In genomic region chr13:44293354-44293753, GRCh38 we compare ENCODE assay signal across 12 cellular contexts.
A peak's percentile ranks its signal among the peaks of the same experiment; 100 is the strongest.
DNase-seq lines count a peak whose midpoint lies in the region; ATAC-seq and TF ChIP-seq lines count a peak whose summit lies in the region.
"Had no signal": no experiment of that assay in that cellular context is flagged by ENCODE, and none has a peak within 500 bp of the region (broad histone marks: within the 10 kb centered on the region; RNA-seq: fewer than 3 reads in every experiment).

No MANE protein-coding gene starts in this region.

- H3K4me3 ChIP-seq in muscle layer of colon (ENCODE audit: low read depth in 1 of 2, low read length in 2 of 2) (peak overlapping the region in 1 of 2 donors; percentile 10), aorta (ENCODE audit: low read length in 2 of 2) (no peak overlapping the region)

- H3K4me1 ChIP-seq in muscle layer of colon (ENCODE audit: insufficient read depth, low read length) (peaks cover 39% of the 10 kb centered on the region), aorta (ENCODE audit: control insufficient read depth in 1 of 2, insufficient read depth in 2 of 2, low read length in 2 of 2) (no peaks in the 10 kb centered on the region)

- H3K36me3 ChIP-seq in muscle layer of colon (ENCODE audit: insufficient read depth, low read length) = no peaks in the 10 kb centered on the region
- no peaks in the 10 kb centered on the region for H3K36me3 ChIP-seq in aorta (ENCODE audit: control insufficient read depth in 1 of 2, insufficient read depth in 2 of 2, low read length in 1 of 2)

- POLR2A ChIA-PET in WTC11 (lab: Charles Lee) = no interaction called here

- 49 to 56% methylated on average over 7 of the region's 7 CpGs for WGBS in aorta, 2 donors

- TF ChIP-seq CTCF in natural killer cell (IDR thresholded peaks at IDR 0.05) (no peak), brain (conservative IDR thresholded peaks at IDR 0.05) (no peak), WTC11 (IDR thresholded peaks at IDR 0.05) (no peak), mesothelial cell of epicardium (IDR thresholded peaks at IDR 0.05; ENCODE audit: unreplicated experiment) (no peak)

- no peaks in the 10 kb centered on the region for H3K27me3 ChIP-seq in muscle layer of colon (ENCODE audit: control insufficient read depth in 1 of 2, insufficient read depth in 2 of 2, low read length in 2 of 2)
- no peaks in the 10 kb centered on the region for H3K27me3 ChIP-seq in aorta (ENCODE audit: control insufficient read depth in 1 of 2, insufficient read depth in 2 of 2, low read length in 1 of 2)

- H3K27me3 Mint-ChIP-seq in natural killer cell treated with Interleukin-12 subunit alpha and Interleukin-12 subunit beta and Interleukin-15 and Interleukin-18, amount 100 ng/mL, for 72 hours = peaks cover 13% of the 10 kb centered on the region in 2 donors
- H3K27me3 Mint-ChIP-seq in natural killer cell (ENCODE audit: low read depth in 2 of 2) = peaks cover 14 to 26% of the 10 kb centered on the region in 2 donors
- peaks cover 5% of the 10 kb centered on the region for H3K27me3 Mint-ChIP-seq in brain
- no peaks in the 10 kb centered on the region for H3K27me3 Mint-ChIP-seq in WTC11 (ENCODE audit: low read depth)
- peaks cover 30% of the 10 kb centered on the region for H3K27me3 Mint-ChIP-seq in mesothelial cell of epicardium (ENCODE audit: low read depth)

- ATAC-seq in natural killer cell treated with Interleukin-12 subunit alpha and Interleukin-12 subunit beta and Interleukin-15 and Interleukin-18, amount 100 ng/mL, for 72 hours = no peak
- no peak for ATAC-seq in natural killer cell
- no peak for ATAC-seq in aorta (ENCODE audit: low FRiP score)
- ATAC-seq in WTC11 = no peak

- peaks cover 18 to 25% of the 10 kb centered on the region in 2 donors for H3K4me1 Mint-ChIP-seq in natural killer cell treated with Interleukin-12 subunit alpha and Interleukin-12 subunit beta and Interleukin-15 and Interleukin-18, amount 100 ng/mL, for 72 hours (ENCODE audit: low read depth in 2 of 2)
- H3K4me1 Mint-ChIP-seq in natural killer cell (peaks cover 7 to 8% of the 10 kb centered on the region in 2 donors), brain (peaks cover 41% of the 10 kb centered on the region), WTC11 (peaks cover 24% of the 10 kb centered on the region), mesothelial cell of epicardium (peaks cover 6% of the 10 kb centered on the region)

- peak overlapping the region; percentile 93 for H3K27ac ChIP-seq in muscle layer of colon (ENCODE audit: low read depth, low read length)
- peak overlapping the region; percentile 33 to 73 for H3K27ac ChIP-seq in aorta (ENCODE audit: low read depth in 1 of 2, low read length in 2 of 2)

- no peaks in the 10 kb centered on the region for H3K36me3 Mint-ChIP-seq in natural killer cell treated with Interleukin-12 subunit alpha and Interleukin-12 subunit beta and Interleukin-15 and Interleukin-18, amount 100 ng/mL, for 72 hours
- H3K36me3 Mint-ChIP-seq in natural killer cell (no peaks in the 10 kb centered on the region), brain (no peaks in the 10 kb centered on the region), WTC11 (no peaks in the 10 kb centered on the region), mesothelial cell of epicardium (no peaks in the 10 kb centered on the region)

- CTCF ChIA-PET in WTC11 (lab: Charles Lee) = no interaction called here

- H3K9ac ChIP-seq in muscle layer of colon (ENCODE audit: low read length) = no peak overlapping the region

- peak overlapping the region; percentile 62 to 65 for H3K27ac Mint-ChIP-seq in natural killer cell treated with Interleukin-12 subunit alpha and Interleukin-12 subunit beta and Interleukin-15 and Interleukin-18, amount 100 ng/mL, for 72 hours
- H3K27ac Mint-ChIP-seq in natural killer cell (no peak overlapping the region), brain (peak overlapping the region in 4 of 5 experiments; percentile 36 to 86 (median 60)), WTC11 (no peak overlapping the region), mesothelial cell of epicardium (no peak overlapping the region)
- H3K27ac Mint-ChIP-seq: dendritic cell treated with granulocyte-macrophage colony-stimulating factor and Interleukin-4, amounts not matched to agents 40 ng/mL and 50 ng/mL, for 4 days had no signal

- no peaks in the 10 kb centered on the region for H3K9me3 ChIP-seq in muscle layer of colon (ENCODE audit: low read length)
- no peaks in the 10 kb centered on the region for H3K9me3 ChIP-seq in aorta (ENCODE audit: control insufficient read depth, low read length)

- H3K4me3 Mint-ChIP-seq in natural killer cell treated with Interleukin-12 subunit alpha and Interleukin-12 subunit beta and Interleukin-15 and Interleukin-18, amount 100 ng/mL, for 72 hours = peak overlapping the region; percentile 61
- no peak overlapping the region for H3K4me3 Mint-ChIP-seq in natural killer cell
- H3K4me3 Mint-ChIP-seq in brain = no peak overlapping the region
- no peak overlapping the region for H3K4me3 Mint-ChIP-seq in WTC11
- H3K4me3 Mint-ChIP-seq in mesothelial cell of epicardium = no peak overlapping the region
- H3K4me3 Mint-ChIP-seq: dendritic cell treated with granulocyte-macrophage colony-stimulating factor and Interleukin-4, amounts not matched to agents 40 ng/mL and 50 ng/mL, for 4 days had no signal

- no peak for DNase-seq in natural killer cell treated with Interleukin-12 subunit alpha and Interleukin-12 subunit beta and Interleukin-15 and Interleukin-18, amount 100 ng/mL, for 72 hours (ENCODE audit: low spot score)
- DNase-seq in natural killer cell (no peak), aorta (no peak), WTC11 (ENCODE audit: low spot score) (no peak), mesothelial cell of epicardium (ENCODE audit: low spot score in 2 of 2, unreplicated experiment in 2 of 2) (no peak), T1000 (lab: John Stamatoyannopoulos, UW) (no peak)
- DNase-seq: GOT3, NCI-H2107, NCI-H82 had no signal

- intact Hi-C loops in natural killer cell (cut with micrococcal nuclease) = no loop called here
- intact Hi-C loops in aorta (cut with DNase I) = no loop called here

- no peaks in the 10 kb centered on the region for H3K9me3 Mint-ChIP-seq in natural killer cell treated with Interleukin-12 subunit alpha and Interleukin-12 subunit beta and Interleukin-15 and Interleukin-18, amount 100 ng/mL, for 72 hours
- H3K9me3 Mint-ChIP-seq in natural killer cell (no peaks in the 10 kb centered on the region), brain (peaks cover 0 to 5% (median 0%) of the 10 kb centered on the region in 5 experiments), WTC11 (no peaks in the 10 kb centered on the region), mesothelial cell of epicardium (no peaks in the 10 kb centered on the region)

TF ChIP-seq in WTC11, 78 proteins besides CTCF, POLR2A, EP300 and RAD21:
- no peak for TF ChIP-seq HMGXB4 (CRISPR knock-in tag; IDR thresholded peaks at IDR 0.05)
- TF ChIP-seq FOXK1 (CRISPR knock-in tag; IDR thresholded peaks at IDR 0.05) = no peak
- no peak for TF ChIP-seq TEAD4 (CRISPR knock-in tag; IDR thresholded peaks at IDR 0.05)
- TF ChIP-seq NR2C2 (CRISPR knock-in tag; IDR thresholded peaks at IDR 0.05) = no peak
- no peak for TF ChIP-seq OVOL2 (CRISPR knock-in tag; IDR thresholded peaks at IDR 0.05; ENCODE audit: borderline replicate concordance)
- no peak for TF ChIP-seq KAT7 (CRISPR knock-in tag; IDR thresholded peaks at IDR 0.05; ENCODE audit: borderline replicate concordance)
- no peak for TF ChIP-seq ZMAT4 (CRISPR knock-in tag; IDR thresholded peaks at IDR 0.05)
- TF ChIP-seq, protein P1, sequence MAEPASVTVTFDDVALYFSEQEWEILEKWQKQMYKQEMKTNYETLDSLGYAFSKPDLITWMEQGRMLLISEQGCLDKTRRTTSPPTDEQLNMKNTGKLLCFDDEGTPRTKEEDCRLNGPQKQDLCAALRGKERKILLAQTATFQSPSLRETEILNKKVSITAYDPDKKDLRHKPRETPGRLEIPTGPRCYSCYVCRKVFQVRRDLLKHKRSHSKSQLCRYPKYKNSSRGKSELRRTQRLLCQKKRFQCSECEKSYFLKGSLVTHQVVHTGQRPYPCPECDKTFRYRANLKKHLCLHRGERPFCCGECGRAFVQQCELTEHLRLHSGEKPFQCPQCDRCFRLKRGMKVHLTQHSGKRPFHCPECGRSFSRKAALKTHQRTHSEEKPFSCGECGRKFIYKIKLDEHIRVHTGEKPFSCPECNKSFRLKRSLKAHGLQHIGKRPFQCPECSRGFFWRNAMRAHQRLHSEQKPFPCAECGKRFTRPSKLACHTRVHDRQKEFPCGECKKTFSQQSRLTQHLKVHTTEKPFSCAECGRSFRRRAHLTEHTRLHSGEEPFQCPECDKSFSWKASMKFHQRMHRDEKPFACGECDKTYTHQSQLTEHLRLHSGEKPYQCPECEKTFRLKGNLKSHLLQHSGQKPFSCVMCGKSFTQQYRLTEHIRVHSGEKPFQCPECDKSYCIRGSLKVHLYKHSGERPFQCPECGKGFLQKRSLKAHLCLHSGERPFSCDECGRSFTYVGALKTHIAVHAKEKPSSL (CRISPR knock-in tag; conservative IDR thresholded peaks at IDR 0.05) = no peak
- no peak for TF ChIP-seq NR3C1 (CRISPR knock-in tag; conservative IDR thresholded peaks at IDR 0.05; ENCODE audit: low read depth)
- no peak for TF ChIP-seq ZNF121 (CRISPR knock-in tag; IDR thresholded peaks at IDR 0.05)
- TF ChIP-seq CREB1 (CRISPR knock-in tag; IDR thresholded peaks at IDR 0.05) = no peak
- no peak for TF ChIP-seq JAZF1 (CRISPR knock-in tag; IDR thresholded peaks at IDR 0.05)

Comparison
In these comparisons a context has a peak if more than half of its experiments do, and no peak if none do; other contexts are left out.
1. H3K27ac Mint-ChIP-seq: peak in natural killer cell treated with Interleukin-12 subunit alpha and Interleukin-12 subunit beta and Interleukin-15 and Interleukin-18, amount 100 ng/mL, for 72 hours (2 of 2) and brain (4 of 5); none in natural killer cell (0 of 2), WTC11 (single experiment) and mesothelial cell of epicardium (single experiment).